In genomic region chr7:155584261-155584660, GRCh38 we compare ENCODE assay signal across 15 cellular contexts. TPM values are rescaled to one million over a fixed set of nuclear protein-coding genes. Genes with fewer than 3 reads are reported as not detected.
DNase-seq lines count a peak whose midpoint lies in the region; ATAC-seq, FAIRE-seq and TF ChIP-seq lines count a peak whose summit lies in the region.
"Had no signal": no experiment of that assay in that cellular context is flagged by ENCODE, and none has a peak within 500 bp of the region (broad histone marks: within the 10 kb centered on the region; RNA-seq: fewer than 3 reads in every experiment).

No MANE protein-coding gene starts in this region.

- intact Hi-C loops in Right ventricle myocardium superior (cut with DNase I) = no loop called here
- intact Hi-C loops in Right ventricle myocardium inferior (cut with DNase I) = no loop called here
- intact Hi-C loops in kidney (cut with DNase I) = no loop called here
- intact Hi-C loops in posterior vena cava (cut with DNase I) = no loop called here

- no peak overlapping the region for H3K9ac ChIP-seq in kidney (ENCODE audit: low read length in 2 of 2)
- H3K9ac ChIP-seq: BLaER1 treated with 17β-estradiol and CSF1 and Interleukin-3, amounts not matched to agents 10 nM and 100 nM had no signal

- H3K4me1 ChIP-seq in kidney (ENCODE audit: control insufficient read depth in 1 of 2, insufficient read depth in 1 of 2, low read depth in 1 of 2, low read length in 2 of 2) = no peaks in the 10 kb centered on the region

- no peak overlapping the region for H3K27ac ChIP-seq in kidney (ENCODE audit: low read depth in 2 of 2, low read length in 2 of 2)
- H3K27ac ChIP-seq: BLaER1 treated with 17β-estradiol and CSF1 and Interleukin-3, amounts not matched to agents 10 nM and 100 nM had no signal

- no peaks in the 10 kb centered on the region for H3K9me3 ChIP-seq in kidney (ENCODE audit: control insufficient read depth in 1 of 2, low read length in 2 of 2)
- H3K9me3 ChIP-seq: BLaER1 treated with 17β-estradiol and CSF1 and Interleukin-3, amounts not matched to agents 10 nM and 100 nM had no signal

- no peaks in the 10 kb centered on the region for H3K36me3 ChIP-seq in kidney (ENCODE audit: control insufficient read depth in 1 of 2, insufficient read depth in 2 of 2, low read length in 2 of 2)
- H3K36me3 ChIP-seq: BLaER1 treated with 17β-estradiol and CSF1 and Interleukin-3, amounts not matched to agents 10 nM and 100 nM had no signal

- no peak for FAIRE-seq in kidney (lab: Jason Lieb, UNC)

- no peak for ATAC-seq in Right ventricle myocardium superior (ENCODE audit: poor library complexity)
- ATAC-seq in Right ventricle myocardium inferior = no peak
- no peak for ATAC-seq in GM19452 (IDR thresholded peaks at IDR 0.05; ENCODE audit: unreplicated experiment)

- no peak for TF ChIP-seq CTCF in kidney (IDR thresholded peaks at IDR 0.05; ENCODE audit: borderline replicate concordance, extremely low read depth, insufficient read depth)

- DNase-seq in Right ventricle myocardium superior (peak; percentile 15), Right ventricle myocardium inferior (ENCODE audit: missing footprints) (no peak), kidney (peak; percentile 48), posterior vena cava (ENCODE audit: low spot score) (peak; percentile 36)
- no peak for DNase-seq in stimulated activated CD4-positive, alpha-beta T cell treated with anti-CD3 and anti-CD28 coated beads, Interleukin-4, amount 100 ng/mL, for 4 hours
- DNase-seq in activated effector memory CD4-positive, alpha-beta T cell treated with Interleukin-2 at 50 U/mL for 16 hours = no peak
- DNase-seq: 8988T; Calu3; CD4-positive, alpha-beta T cell; DMS 273 treated with DMSO at 0.1 percent for 48 hours; HCEC 1CT; IMR-90 had no signal

- no peak overlapping the region for H3K4me3 ChIP-seq in kidney (ENCODE audit: low read length in 2 of 2)
- H3K4me3 ChIP-seq: BLaER1 treated with 17β-estradiol and CSF1 and Interleukin-3, amounts not matched to agents 10 nM and 100 nM had no signal

RNA-seq across cellular contexts. Expression of gene CNPY1, which starts 37.9 kb away (rescaled TPM):
- not detected for total RNA-seq in Right ventricle myocardium superior
- total RNA-seq in Right ventricle myocardium inferior = not detected
- total RNA-seq in kidney = not detected
- not detected for polyA plus RNA-seq in kidney (ENCODE audit: insufficient read depth, low read depth, low replicate concordance)
- not detected for total RNA-seq in posterior vena cava
- total RNA-seq: Calu3; CD4-positive, alpha-beta T cell; HT-29; IMR-90 had no signal
- polyA plus RNA-seq: IMR-90 had no signal

Comparison
In these comparisons a context has a peak if more than half of its experiments do, and no peak if none do; other contexts are left out.
1. DNase-seq: peak in Right ventricle myocardium superior (single experiment), kidney (single experiment) and posterior vena cava (single experiment); none in Right ventricle myocardium inferior (single experiment), stimulated activated CD4-positive, alpha-beta T cell treated with anti-CD3 and anti-CD28 coated beads, Interleukin-4, amount 100 ng/mL, for 4 hours (0 of 2) and activated effector memory CD4-positive, alpha-beta T cell treated with Interleukin-2 at 50 U/mL for 16 hours (single experiment).